Comparison of ENCODE assay signal across 8 cellular contexts in the genomic region with DNA sequence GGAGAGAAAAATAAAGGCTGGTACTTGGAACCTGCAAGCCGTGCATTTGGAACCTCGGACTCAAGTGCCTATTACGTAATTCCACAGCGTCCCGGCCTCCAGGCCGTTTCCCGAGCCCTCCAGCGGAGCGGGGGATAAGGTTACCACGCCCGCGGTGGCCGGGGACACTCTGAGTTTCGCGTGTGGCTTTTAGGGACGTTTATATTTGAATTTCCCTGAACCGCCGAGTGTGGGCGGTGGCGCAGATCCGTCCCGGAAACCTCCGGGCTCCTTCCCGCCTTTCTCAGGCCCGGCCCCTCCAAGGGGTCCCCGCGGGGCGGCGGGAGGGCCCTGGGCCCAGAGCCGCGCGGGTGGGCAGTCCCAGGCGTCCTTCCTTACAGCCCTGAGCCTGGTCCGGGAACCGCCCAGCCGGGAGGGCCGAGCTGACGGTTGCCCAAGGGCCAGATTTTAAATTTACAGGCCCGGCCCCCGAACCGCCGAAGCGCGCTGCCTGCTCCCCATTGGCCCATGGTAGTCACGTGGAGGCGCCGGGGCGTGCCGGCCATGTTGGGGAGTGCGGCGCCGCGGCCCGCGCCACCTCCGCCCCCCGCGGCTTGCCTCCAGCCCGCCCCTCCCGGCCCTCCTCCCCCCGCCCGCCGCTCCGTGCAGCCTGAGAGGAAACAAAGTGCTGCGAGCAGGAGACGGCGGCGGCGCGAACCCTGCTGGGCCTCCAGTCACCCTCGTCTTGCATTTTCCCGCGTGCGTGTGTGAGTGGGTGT.
DNase-seq lines count a peak whose midpoint lies in the region; ATAC-seq, FAIRE-seq and TF ChIP-seq lines count a peak whose summit lies in the region.

A gene with protein sequence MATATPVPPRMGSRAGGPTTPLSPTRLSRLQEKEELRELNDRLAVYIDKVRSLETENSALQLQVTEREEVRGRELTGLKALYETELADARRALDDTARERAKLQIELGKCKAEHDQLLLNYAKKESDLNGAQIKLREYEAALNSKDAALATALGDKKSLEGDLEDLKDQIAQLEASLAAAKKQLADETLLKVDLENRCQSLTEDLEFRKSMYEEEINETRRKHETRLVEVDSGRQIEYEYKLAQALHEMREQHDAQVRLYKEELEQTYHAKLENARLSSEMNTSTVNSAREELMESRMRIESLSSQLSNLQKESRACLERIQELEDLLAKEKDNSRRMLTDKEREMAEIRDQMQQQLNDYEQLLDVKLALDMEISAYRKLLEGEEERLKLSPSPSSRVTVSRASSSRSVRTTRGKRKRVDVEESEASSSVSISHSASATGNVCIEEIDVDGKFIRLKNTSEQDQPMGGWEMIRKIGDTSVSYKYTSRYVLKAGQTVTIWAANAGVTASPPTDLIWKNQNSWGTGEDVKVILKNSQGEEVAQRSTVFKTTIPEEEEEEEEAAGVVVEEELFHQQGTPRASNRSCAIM (plus strand): TSS at position 638 of the 758 bp plus-strand sequence. CDS start 373 bp downstream, outside the sequence.

- peaks cover 13% of the 10 kb centered on the region for H3K4me1 Mint-ChIP-seq in nephron

- no peaks in the 10 kb centered on the region for H3K36me3 ChIP-seq in MM.1S (replicated peaks; ENCODE audit: insufficient read depth, low read length)

- peak; percentile 78 for ATAC-seq in stimulated activated naive CD8-positive, alpha-beta T cell treated with anti-CD3 and anti-CD28 coated beads, Interleukin-15, Interleukin-2, amounts not matched to agents 100 U/mL and 50 U/mL, for 24 hours

- H3K4me1 ChIP-seq in MM.1S (ENCODE audit: low read length) = peaks cover 9% of the 10 kb centered on the region; the same call in 1 of the 2 replicates

- H3K27ac Mint-ChIP-seq in nephron = peak within 1 kb of the TSS; percentile 87 to 99 (median 93)

- peak; percentile 98 for DNase-seq in HCEC 1CT
- DNase-seq in MM.1S = peak; percentile 97
- DNase-seq in SHP77 treated with DMSO at 0.1 percent for 48 hours (lab: John Stamatoyannopoulos, UW) = peak; percentile 94
- DNase-seq in activated effector memory CD4-positive, alpha-beta T cell treated with Interleukin-2 at 50 U/mL for 16 hours = peak; percentile 92
- DNase-seq in fibroblast of pulmonary artery (ENCODE audit: low read depth) = peak; percentile 95
- DNase-seq in stimulated activated naive CD8-positive, alpha-beta T cell treated with anti-CD3 and anti-CD28 coated beads, Interleukin-15, Interleukin-2, amounts not matched to agents 100 U/mL and 50 U/mL, for 24 hours = peak; percentile 96

- H3K4me2 ChIP-seq in MM.1S (ENCODE audit: low read depth, low read length) = peak within 1 kb of the TSS; percentile 85

- H3K36me3 Mint-ChIP-seq in nephron (ENCODE audit: low read depth) = peaks cover 4% of the 10 kb centered on the region

- no peaks in the 10 kb centered on the region for H3K9me3 Mint-ChIP-seq in nephron

- peaks cover 44% of the 10 kb centered on the region for H3K79me2 ChIP-seq in MM.1S (ENCODE audit: low read length)

- no peaks in the 10 kb centered on the region for H3K9me2 ChIP-seq in MM.1S (replicated peaks; ENCODE audit: insufficient read depth, low read length)

- FAIRE-seq in G401.6 (lab: Jason Lieb, UNC) = peak; percentile 91

- no peaks in the 10 kb centered on the region for H3K27me3 Mint-ChIP-seq in nephron (ENCODE audit: low read depth)

- H2AFZ ChIP-seq in MM.1S (ENCODE audit: low read length) = peak within 1 kb of the TSS; percentile 76

- H3K9me3 ChIP-seq in MM.1S (replicated peaks; ENCODE audit: insufficient read depth, low read length) = no peaks in the 10 kb centered on the region

- TF ChIP-seq CTCF in MM.1S (IDR thresholded peaks at IDR 0.05; ENCODE audit: low read length) (no peak), fibroblast of pulmonary artery (IDR thresholded peaks at IDR 0.05; ENCODE audit: low read length, missing control alignments) (no peak), nephron (IDR thresholded peaks at IDR 0.05; ENCODE audit: unreplicated experiment in 3 of 3) (peak; percentile 9 to 16 (median 10))

- H3K9ac ChIP-seq in MM.1S (ENCODE audit: low read length) = peak within 1 kb of the TSS; percentile 98

- H3K27ac ChIP-seq in MM.1S (ENCODE audit: low read length) = peak within 1 kb of the TSS; percentile 88

- H3K27me3 ChIP-seq in MM.1S (replicated peaks; ENCODE audit: insufficient read depth, low read length) = no peaks in the 10 kb centered on the region

- peak within 1 kb of the TSS; percentile 91 to 97 (median 92) for H3K4me3 Mint-ChIP-seq in nephron

- H3K4me3 ChIP-seq in MM.1S (ENCODE audit: low read length) (peak within 1 kb of the TSS; percentile 91), fibroblast of pulmonary artery (replicated peaks; ENCODE audit: low read depth, low read length) (peak within 1 kb of the TSS; percentile 90)

- H3F3A ChIP-seq in MM.1S (ENCODE audit: insufficient read depth, low read length) = peaks cover 28% of the 10 kb centered on the region

- H4K20me1 ChIP-seq in MM.1S (ENCODE audit: insufficient read depth, low read length) = peaks cover 14% of the 10 kb centered on the region

Comparison
In these comparisons a context has a peak if more than half of its experiments do, and no peak if none do; other contexts are left out.
1. Peak in every context shown above with its lines: DNase-seq, ATAC-seq, H3K4me3 ChIP-seq and H3K27ac ChIP-seq.
2. CTCF ChIP-seq: peak in nephron (3 of 3); none in MM.1S (single experiment) and fibroblast of pulmonary artery (single experiment).